In genomic region chr14:68241862-68242490, GRCh38 we compare ENCODE assay signal across 26 cellular contexts.
DNase-seq lines count a peak whose midpoint lies in the region; ATAC-seq and TF ChIP-seq lines count a peak whose summit lies in the region.
"Had no signal": no experiment of that assay in that cellular context is flagged by ENCODE, and none has a peak within 500 bp of the region (broad histone marks: within the 10 kb centered on the region; RNA-seq: fewer than 3 reads in every experiment).

No MANE protein-coding gene starts in this region.

- H3K9me3 Mint-ChIP-seq in H9: no peaks in the 10 kb centered on the region
- H3K9me3 Mint-ChIP-seq in activated T-helper 17 cell treated with anti-CD3 and anti-CD28 coated beads, Interleukin-2, amount 50 U/mL, for 72 hours: no peaks in the 10 kb centered on the region
- H3K9me3 Mint-ChIP-seq: natural killer cell had no signal

- no peak overlapping the region for H2BK20ac ChIP-seq in H9 (ENCODE audit: low read depth, low read length, poor library complexity, severe bottlenecking)

- H3K79me1 ChIP-seq in H9 (ENCODE audit: insufficient read depth, low read depth, low read length, poor library complexity, severe bottlenecking): no peaks in the 10 kb centered on the region

- H3K4me2 ChIP-seq in H9 (ENCODE audit: insufficient read depth, insufficient read length, low read length): no peak overlapping the region
- H3K4me2 ChIP-seq: BLaER1 had no signal

- H3K4ac ChIP-seq in H9 (ENCODE audit: low read depth, low read length): no peak overlapping the region

- intact Hi-C loops in gastrocnemius medialis (cut with DNase I; ENCODE audit: low total_unique reads): no loop called here

- no peak overlapping the region for H3K23ac ChIP-seq in H9 (ENCODE audit: insufficient read length, low read depth, low read length)

- no peak for ATAC-seq in activated T-helper 17 cell treated with anti-CD3 and anti-CD28 coated beads, Interleukin-2, amount 50 U/mL, for 72 hours (replicated peaks)
- ATAC-seq in gastrocnemius medialis (peak in 1 of 2 donors; percentile 31), GM19351 (IDR thresholded peaks at IDR 0.05; ENCODE audit: unreplicated experiment) (no peak), GM18907 (IDR thresholded peaks at IDR 0.05; ENCODE audit: unreplicated experiment) (no peak), GM19452 (IDR thresholded peaks at IDR 0.05; ENCODE audit: unreplicated experiment) (no peak)
- ATAC-seq: activated CD4-positive, alpha-beta T cell treated with anti-CD3 and anti-CD28 coated beads for 36 hours; GM12878; natural killer cell; upper lobe of right lung had no signal

- DNase-seq in H9 (no peak), gastrocnemius medialis (peak in 1 of 2 donors; percentile 15)
- DNase-seq in effector memory CD4-positive, alpha-beta T cell: no peak
- DNase-seq: activated CD4-positive, alpha-beta T cell treated with anti-CD3 and anti-CD28 coated beads for 36 hours; activated CD8-positive, alpha-beta memory T cell treated with anti-CD3 and anti-CD28 coated beads for 24 hours; activated naive CD4-positive, alpha-beta T cell treated with Interleukin-2 at 50 U/mL for 16 hours; activated T-cell treated with anti-CD3 and anti-CD28 coated beads, Interleukin-2, amount 50 U/mL, for 1 hour; amniotic stem cell; Caco-2; glutamatergic neuron; HCEC 1CT; Kasumi-1; kidney glomerular epithelial cell; mammary epithelial cell; natural killer cell; NCI-H1694 treated with DMSO at 0.1 percent for 48 hours; NCI-H526; upper lobe of right lung had no signal

- no peaks in the 10 kb centered on the region for H3K23me2 ChIP-seq in H9 (ENCODE audit: insufficient read length, low read depth, low read length, poor library complexity, severe bottlenecking)

- TF ChIP-seq CTCF in H9 (conservative IDR thresholded peaks at IDR 0.05) (no peak), gastrocnemius medialis (IDR thresholded peaks at IDR 0.05 in 4 of 5, conservative IDR thresholded peaks at IDR 0.05 in 1 of 5) (no peak)

- H2BK12ac ChIP-seq in H9 (ENCODE audit: insufficient read length, low read depth, low read length): no peak overlapping the region

- no peak overlapping the region for H3K27ac Mint-ChIP-seq in H9
- H3K27ac Mint-ChIP-seq in activated T-helper 17 cell treated with anti-CD3 and anti-CD28 coated beads, Interleukin-2, amount 50 U/mL, for 72 hours: peak overlapping the region; percentile 51
- H3K27ac Mint-ChIP-seq: activated CD4-positive, alpha-beta T cell treated with anti-CD3 and anti-CD28 coated beads for 36 hours; natural killer cell had no signal

- peak overlapping the region; percentile 22 for H3K27ac ChIP-seq in H9 (ENCODE audit: insufficient read length, low read depth, low read length)
- peak overlapping the region; percentile 23 to 49 (median 26) for H3K27ac ChIP-seq in gastrocnemius medialis
- no peak overlapping the region for H3K27ac ChIP-seq in effector memory CD4-positive, alpha-beta T cell (ENCODE audit: insufficient read depth, low read length, poor library complexity, severe bottlenecking)
- H3K27ac ChIP-seq: BLaER1, parathyroid adenoma, upper lobe of right lung had no signal

- no peak overlapping the region for H4K8ac ChIP-seq in H9 (replicated peaks; ENCODE audit: insufficient read length, low read depth, low read length)

- H3K9me3 ChIP-seq in H9 (ENCODE audit: control insufficient read depth, low read depth, low read length) (no peaks in the 10 kb centered on the region), mucosa of stomach (ENCODE audit: control insufficient read depth, low read length) (no peaks in the 10 kb centered on the region), gastrocnemius medialis (no peaks in the 10 kb centered on the region)
- no peaks in the 10 kb centered on the region for H3K9me3 ChIP-seq in effector memory CD4-positive, alpha-beta T cell (ENCODE audit: control insufficient read depth, low read length)
- H3K9me3 ChIP-seq: BLaER1, Caco-2, upper lobe of right lung had no signal

- H3K4me1 ChIP-seq in H9 (ENCODE audit: insufficient read depth, low read length) (0 out of 2 replicates have a peak, but pooled peaks cover 6% of the 10 kb centered on the region), mucosa of stomach (ENCODE audit: control insufficient read depth, insufficient read depth, low read length) (peaks cover 78% of the 10 kb centered on the region), gastrocnemius medialis (peaks cover 56 to 69% of the 10 kb centered on the region in 2 donors)
- H3K4me1 ChIP-seq in effector memory CD4-positive, alpha-beta T cell (ENCODE audit: control insufficient read depth, insufficient read depth, low read length, poor library complexity, severe bottlenecking): no peaks in the 10 kb centered on the region
- H3K4me1 ChIP-seq: parathyroid adenoma had no signal

- no peaks in the 10 kb centered on the region for H4K20me1 ChIP-seq in H9 (ENCODE audit: control insufficient read depth, insufficient read depth, insufficient read length)
- H4K20me1 ChIP-seq: BLaER1 had no signal

- no peak overlapping the region for H2BK120ac ChIP-seq in H9 (ENCODE audit: low read depth, low read length, poor library complexity, severe bottlenecking)

- TF ChIP-seq POLR2A in gastrocnemius medialis (IDR thresholded peaks at IDR 0.05): no peak

- in situ Hi-C loops in gastrocnemius medialis (cut with MboI; ENCODE audit: low sequenced_read_pairs in 4 of 4): loop anchor here (5.0 to 25.0 kb wide), 5 partner anchors 295 to 583 kb away; partner anchors contain the start of gene ZFP36L1 (in 2 of the 4)

- H3K79me2 ChIP-seq in H9 (ENCODE audit: insufficient read depth, low read length): no peaks in the 10 kb centered on the region
- H3K79me2 ChIP-seq: parathyroid adenoma had no signal

- H3T11ph ChIP-seq in H9 (ENCODE audit: low read length): no peak overlapping the region

- WGBS in H9 (ENCODE audit: extremely low coverage, insufficient read length, low lambda C conversion rate): no CpG with 5 or more reads among the region's 6 CpGs

- no peak overlapping the region for H3K18ac ChIP-seq in H9 (ENCODE audit: insufficient read length, low read depth, low read length)

- no peak overlapping the region for H3K9ac ChIP-seq in H9 (ENCODE audit: extremely low read depth, insufficient read length, low read length)
- H3K9ac ChIP-seq in mucosa of stomach (ENCODE audit: low read length): peak overlapping the region; percentile 11
- H3K9ac ChIP-seq: BLaER1, parathyroid adenoma had no signal

- peak overlapping the region; percentile 28 for H4K91ac ChIP-seq in H9 (ENCODE audit: insufficient read length, low read depth, low read length)

- no peaks in the 10 kb centered on the region for H3K36me3 ChIP-seq in mucosa of stomach (ENCODE audit: control insufficient read depth, insufficient read depth, low read length)
- H3K36me3 ChIP-seq in gastrocnemius medialis: no peaks in the 10 kb centered on the region
- H3K36me3 ChIP-seq in effector memory CD4-positive, alpha-beta T cell (ENCODE audit: control insufficient read depth, insufficient read depth, low read length): no peaks in the 10 kb centered on the region
- H3K36me3 ChIP-seq: BLaER1, upper lobe of right lung had no signal

- peaks cover 28 to 33% of the 10 kb centered on the region in 2 experiments for H3K4me1 Mint-ChIP-seq in H9
- H3K4me1 Mint-ChIP-seq in activated T-helper 17 cell treated with anti-CD3 and anti-CD28 coated beads, Interleukin-2, amount 50 U/mL, for 72 hours: peaks cover 6% of the 10 kb centered on the region
- H3K4me1 Mint-ChIP-seq: activated CD4-positive, alpha-beta T cell treated with anti-CD3 and anti-CD28 coated beads for 36 hours; natural killer cell had no signal

- no peak overlapping the region for H3K14ac ChIP-seq in H9 (ENCODE audit: insufficient read depth, low read length)

- H3K27me3 Mint-ChIP-seq in H9 (ENCODE audit: low read depth): no peaks in the 10 kb centered on the region
- no peaks in the 10 kb centered on the region for H3K27me3 Mint-ChIP-seq in activated T-helper 17 cell treated with anti-CD3 and anti-CD28 coated beads, Interleukin-2, amount 50 U/mL, for 72 hours
- H3K27me3 Mint-ChIP-seq: activated CD4-positive, alpha-beta T cell treated with anti-CD3 and anti-CD28 coated beads for 36 hours had no signal

- no peak overlapping the region for H3K56ac ChIP-seq in H9 (ENCODE audit: insufficient read length, low read depth, low read length)

- no peaks in the 10 kb centered on the region for H3K27me3 ChIP-seq in H9 (ENCODE audit: insufficient read depth, low read length)
- H3K27me3 ChIP-seq in mucosa of stomach (ENCODE audit: control insufficient read depth, insufficient read depth, low read length): no peaks in the 10 kb centered on the region
- no peaks in the 10 kb centered on the region for H3K27me3 ChIP-seq in gastrocnemius medialis
- no peaks in the 10 kb centered on the region for H3K27me3 ChIP-seq in effector memory CD4-positive, alpha-beta T cell (replicated peaks; ENCODE audit: control insufficient read depth, insufficient read depth, low read length, poor library complexity, severe bottlenecking)
- H3K27me3 ChIP-seq: BLaER1, upper lobe of right lung had no signal

- no peak overlapping the region for H4K5ac ChIP-seq in H9 (ENCODE audit: insufficient read length, low read depth, low read length)

- H2AFZ ChIP-seq in H9 (ENCODE audit: low read length): no peak overlapping the region
- H2AFZ ChIP-seq: parathyroid adenoma had no signal

- H2AK5ac ChIP-seq in H9 (ENCODE audit: insufficient read length, low read length): no peak overlapping the region

- H3K36me3 Mint-ChIP-seq in H9 (ENCODE audit: insufficient read depth in 1 of 3, low read depth in 3 of 3): peaks cover 0 to 1% (median 0%) of the 10 kb centered on the region in 3 experiments; a peak in 2 of 7 replicates
- H3K36me3 Mint-ChIP-seq in activated T-helper 17 cell treated with anti-CD3 and anti-CD28 coated beads, Interleukin-2, amount 50 U/mL, for 72 hours (ENCODE audit: low read depth): no peaks in the 10 kb centered on the region
- H3K36me3 Mint-ChIP-seq: natural killer cell had no signal

- no peak overlapping the region for H2BK15ac ChIP-seq in H9 (ENCODE audit: low read depth, low read length)

- no peak overlapping the region for H3K4me3 ChIP-seq in mucosa of stomach (ENCODE audit: low read length)
- no peak overlapping the region for H3K4me3 ChIP-seq in gastrocnemius medialis
- no peak overlapping the region for H3K4me3 ChIP-seq in effector memory CD4-positive, alpha-beta T cell (ENCODE audit: insufficient read depth, low read depth, low read length, poor library complexity, severe bottlenecking)
- H3K4me3 ChIP-seq: BLaER1, GM12878, upper lobe of right lung had no signal

- no peak overlapping the region for H2BK5ac ChIP-seq in H9 (ENCODE audit: insufficient read length, low read length)

- no peak overlapping the region for H3K4me3 Mint-ChIP-seq in H9
- H3K4me3 Mint-ChIP-seq in activated T-helper 17 cell treated with anti-CD3 and anti-CD28 coated beads, Interleukin-2, amount 50 U/mL, for 72 hours: no peak overlapping the region
- H3K4me3 Mint-ChIP-seq: activated CD4-positive, alpha-beta T cell treated with anti-CD3 and anti-CD28 coated beads for 36 hours; natural killer cell had no signal
